10 cellular contexts compared by ENCODE assay signal in the genomic region with DNA sequence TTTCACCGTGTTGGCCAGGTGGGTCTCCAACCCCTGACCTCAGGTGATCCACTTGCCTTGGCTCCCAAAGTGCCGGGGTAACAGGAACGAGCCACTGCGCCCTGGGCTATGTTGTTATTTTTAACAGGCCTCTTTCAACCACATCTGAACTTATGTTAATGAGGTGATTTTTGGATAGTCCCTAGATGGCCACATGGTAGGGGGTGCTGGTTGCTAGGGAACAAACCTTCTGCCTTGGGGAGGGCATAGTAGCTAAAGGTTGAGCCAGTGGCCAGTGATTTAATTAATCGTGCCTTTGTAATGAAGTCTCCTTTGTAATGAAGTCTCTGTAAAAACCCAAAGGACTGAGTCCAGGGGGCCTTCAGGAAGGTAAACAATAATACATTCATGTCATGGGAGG. TPM values are rescaled to one million over a fixed set of nuclear protein-coding genes. Genes with fewer than 3 reads are reported as not detected.
DNase-seq lines count a peak whose midpoint lies in the region; ATAC-seq, FAIRE-seq and TF ChIP-seq lines count a peak whose summit lies in the region.
"Had no signal": no experiment of that assay in that cellular context is flagged by ENCODE, and none has a peak within 500 bp of the region (broad histone marks: within the 10 kb centered on the region; RNA-seq: fewer than 3 reads in every experiment).

No MANE protein-coding gene starts in this region.

- H3K36me3 ChIP-seq in ascending aorta (peaks cover 18 to 42% of the 10 kb centered on the region in 2 donors), left lung (peaks cover 2 to 95% of the 10 kb centered on the region in 2 donors), stomach (peaks cover 32 to 87% (median 71%) of the 10 kb centered on the region in 4 donors)

- TF ChIP-seq POLR2A in stomach (IDR thresholded peaks at IDR 0.05): no peak

- no peak for TF ChIP-seq CTCF in ascending aorta (IDR thresholded peaks at IDR 0.05)
- no peak for TF ChIP-seq CTCF in left lung (IDR thresholded peaks at IDR 0.05)
- TF ChIP-seq CTCF in stomach (IDR thresholded peaks at IDR 0.05): no peak
- TF ChIP-seq CTCF in D721Med (IDR thresholded peaks at IDR 0.05; ENCODE audit: insufficient read depth, missing control alignments): no peak

- no peak for TF ChIP-seq EP300 in stomach (IDR thresholded peaks at IDR 0.05)

- H3K4me1 ChIP-seq in ascending aorta (peaks cover 24 to 39% of the 10 kb centered on the region in 2 donors), left lung (peaks cover 38 to 70% of the 10 kb centered on the region in 2 donors), stomach (peaks cover 57 to 90% (median 77%) of the 10 kb centered on the region in 4 donors)

- H3K9me3 ChIP-seq in ascending aorta (no peaks in the 10 kb centered on the region), left lung (no peaks in the 10 kb centered on the region), stomach (no peaks in the 10 kb centered on the region)

- DNase-seq in ascending aorta (ENCODE audit: low spot score in 2 of 2): peak in 1 of 2 donors; percentile 58
- DNase-seq in left lung: no peak
- DNase-seq in stomach: no peak
- DNase-seq in stimulated activated CD8-positive, alpha-beta memory T cell treated with anti-CD3 and anti-CD28 coated beads, Interleukin-4, amount 100 ng/mL, for 48 hours: no peak
- DNase-seq in T-helper 2 cell: no peak
- no peak for DNase-seq in COLO829 (ENCODE audit: low spot score)
- no peak for DNase-seq in D721Med (ENCODE audit: insufficient read length, low spot score)
- DNase-seq: activated gamma-delta T cell, foreskin melanocyte had no signal

- ATAC-seq in HG02870 (IDR thresholded peaks at IDR 0.05; ENCODE audit: unreplicated experiment) (peak; percentile 37), left lung (no peak)

- intact Hi-C loops in ascending aorta (cut with DNase I): no loop called here
- intact Hi-C loops in left lung (cut with DNase I): loop anchor here in 1 of 2 donors (5.0 kb wide), 1 partner anchor 39 kb away; no protein-coding TSS in a partner anchor
- intact Hi-C loops in stomach (cut with DNase I; ENCODE audit: low total_unique reads): no loop called here

- no peaks in the 10 kb centered on the region for H3K27me3 ChIP-seq in ascending aorta
- H3K27me3 ChIP-seq in left lung: no peaks in the 10 kb centered on the region
- no peaks in the 10 kb centered on the region for H3K27me3 ChIP-seq in stomach

- WGBS in stomach, 5 donors: 62 to 77% (median 71%) methylated on average over 5 of the region's 5 CpGs

- FAIRE-seq in D721Med (lab: Jason Lieb, UNC): no peak

- H3K27ac ChIP-seq in ascending aorta (peak overlapping the region; percentile 75 to 90), left lung (peak overlapping the region; percentile 73 to 81), stomach (peak overlapping the region; percentile 18 to 92 (median 82))

- H3K4me3 ChIP-seq in ascending aorta (no peak overlapping the region), left lung (no peak overlapping the region), stomach (no peak overlapping the region)

RNA-seq across cellular contexts. Expression of gene COMTD1, which starts 9.1 kb away (rescaled TPM):
- total RNA-seq in ascending aorta (85.5 TPM), left lung (10 to 100 TPM; 18.6 to 26.5 TPM), stomach (100 to 1,000 TPM in 2 of 5 donors, 10 to 100 TPM in 3; 15.4 to 446 (median 71.4) TPM)
- 100 to 1,000 TPM; 119 to 173 (median 137) TPM for polyA plus RNA-seq in stomach

RNA-seq across cellular contexts. Expression of gene VDAC2, which starts 16.1 kb away (rescaled TPM):
- total RNA-seq in ascending aorta (14.4 TPM), left lung (100 to 1,000 TPM; 151 to 155 TPM), stomach (100 to 1,000 TPM in 3 of 5 donors, 10 to 100 TPM in 2; 44.3 to 149 (median 128) TPM)
- 100 to 1,000 TPM; 140 to 202 (median 168) TPM for polyA plus RNA-seq in stomach
